Comparison of ENCODE assay signal across 8 cellular contexts in genomic region chr3:112302881-112303761, GRCh38. TPM values are rescaled to one million over a fixed set of nuclear protein-coding genes. Genes with fewer than 3 reads are reported as not detected.
DNase-seq lines count a peak whose midpoint lies in the region; ATAC-seq and TF ChIP-seq lines count a peak whose summit lies in the region.

No MANE protein-coding gene starts in this region.

- ATAC-seq in HG02642 (IDR thresholded peaks at IDR 0.05; ENCODE audit: poor library complexity, unreplicated experiment) = peak; percentile 67

- no peaks in the 10 kb centered on the region for H3K9me3 Mint-ChIP-seq in progenitor cell of endocrine pancreas (ENCODE audit: low read depth)

- H3K4me3 ChIP-seq in ascending aorta (peak overlapping the region; percentile 63 to 69), kidney epithelial cell (ENCODE audit: low read depth, low read length) (peak overlapping the region; percentile 34), vagina (peak overlapping the region; percentile 46 to 51)

- H3K27ac ChIP-seq in ascending aorta = no peak overlapping the region
- H3K27ac ChIP-seq in vagina = no peak overlapping the region

- H3K4me3 Mint-ChIP-seq in progenitor cell of endocrine pancreas (ENCODE audit: low read depth) = no peak overlapping the region

- TF ChIP-seq CTCF in ascending aorta (IDR thresholded peaks at IDR 0.05) (no peak), kidney epithelial cell (IDR thresholded peaks at IDR 0.05; ENCODE audit: insufficient read depth, low read length, poor library complexity, severe bottlenecking) (no peak), vagina (IDR thresholded peaks at IDR 0.05) (no peak), progenitor cell of endocrine pancreas (IDR thresholded peaks at IDR 0.05; ENCODE audit: unreplicated experiment) (no peak)

- peaks cover 0 to 8% of the 10 kb centered on the region in 2 donors for H3K4me1 ChIP-seq in ascending aorta
- H3K4me1 ChIP-seq in vagina = peaks cover 18% of the 10 kb centered on the region

- no peaks in the 10 kb centered on the region for H3K27me3 ChIP-seq in ascending aorta
- H3K27me3 ChIP-seq in kidney epithelial cell (ENCODE audit: control insufficient read depth, insufficient read depth, low read length) = no peaks in the 10 kb centered on the region
- no peaks in the 10 kb centered on the region for H3K27me3 ChIP-seq in vagina

- H3K36me3 ChIP-seq in ascending aorta (no peaks in the 10 kb centered on the region), kidney epithelial cell (ENCODE audit: control insufficient read depth, insufficient read depth, low read length) (no peaks in the 10 kb centered on the region), vagina (no peaks in the 10 kb centered on the region)

- TF ChIP-seq POLR2A in vagina (IDR thresholded peaks at IDR 0.05) = no peak

- no peaks in the 10 kb centered on the region for H3K27me3 Mint-ChIP-seq in progenitor cell of endocrine pancreas

- intact Hi-C loops in ascending aorta (cut with DNase I) (no loop called here), vagina (cut with DNase I) (no loop called here)

- H3K27ac Mint-ChIP-seq in progenitor cell of endocrine pancreas = no peak overlapping the region

- H3K36me3 Mint-ChIP-seq in progenitor cell of endocrine pancreas (ENCODE audit: insufficient read depth) = no peaks in the 10 kb centered on the region

- H3K9me3 ChIP-seq in ascending aorta = no peaks in the 10 kb centered on the region
- no peaks in the 10 kb centered on the region for H3K9me3 ChIP-seq in vagina

- DNase-seq in AG20443 (ENCODE audit: low spot score) (peak; percentile 10), ascending aorta (ENCODE audit: low spot score in 2 of 2) (no peak), kidney epithelial cell (ENCODE audit: low read depth) (no peak), vagina (ENCODE audit: extremely low spot score in 2 of 2) (no peak), GM03348 (ENCODE audit: low spot score) (no peak), progenitor cell of endocrine pancreas (ENCODE audit: low spot score, unreplicated experiment) (no peak)
- DNase-seq in activated CD4-positive, CD25-positive, alpha-beta regulatory T cell (lab: John Stamatoyannopoulos, UW) = no peak

- peaks cover 34% of the 10 kb centered on the region for H3K4me1 Mint-ChIP-seq in progenitor cell of endocrine pancreas (ENCODE audit: low read depth)

RNA-seq across cellular contexts. Expression of gene SLC9C1, which starts 9.1 kb away (rescaled TPM):
- total RNA-seq in ascending aorta = 0.32 TPM
- total RNA-seq in kidney epithelial cell = 2.2 TPM in 1 of 2 replicates, not detected in the other
- total RNA-seq in vagina = not detected
- 1.5 and 2.3 TPM in 2 replicates for total RNA-seq in progenitor cell of endocrine pancreas

RNA-seq across cellular contexts. Expression of gene CD200, which starts 29.8 kb away (rescaled TPM):
- total RNA-seq in ascending aorta (3.6 TPM), kidney epithelial cell (19.2 and 19.3 TPM in 2 replicates), vagina (3.9 TPM), progenitor cell of endocrine pancreas (37.4 and 42.1 TPM in 2 replicates)
